Comparison of ENCODE assay signal across 8 cellular contexts in the genomic region with DNA sequence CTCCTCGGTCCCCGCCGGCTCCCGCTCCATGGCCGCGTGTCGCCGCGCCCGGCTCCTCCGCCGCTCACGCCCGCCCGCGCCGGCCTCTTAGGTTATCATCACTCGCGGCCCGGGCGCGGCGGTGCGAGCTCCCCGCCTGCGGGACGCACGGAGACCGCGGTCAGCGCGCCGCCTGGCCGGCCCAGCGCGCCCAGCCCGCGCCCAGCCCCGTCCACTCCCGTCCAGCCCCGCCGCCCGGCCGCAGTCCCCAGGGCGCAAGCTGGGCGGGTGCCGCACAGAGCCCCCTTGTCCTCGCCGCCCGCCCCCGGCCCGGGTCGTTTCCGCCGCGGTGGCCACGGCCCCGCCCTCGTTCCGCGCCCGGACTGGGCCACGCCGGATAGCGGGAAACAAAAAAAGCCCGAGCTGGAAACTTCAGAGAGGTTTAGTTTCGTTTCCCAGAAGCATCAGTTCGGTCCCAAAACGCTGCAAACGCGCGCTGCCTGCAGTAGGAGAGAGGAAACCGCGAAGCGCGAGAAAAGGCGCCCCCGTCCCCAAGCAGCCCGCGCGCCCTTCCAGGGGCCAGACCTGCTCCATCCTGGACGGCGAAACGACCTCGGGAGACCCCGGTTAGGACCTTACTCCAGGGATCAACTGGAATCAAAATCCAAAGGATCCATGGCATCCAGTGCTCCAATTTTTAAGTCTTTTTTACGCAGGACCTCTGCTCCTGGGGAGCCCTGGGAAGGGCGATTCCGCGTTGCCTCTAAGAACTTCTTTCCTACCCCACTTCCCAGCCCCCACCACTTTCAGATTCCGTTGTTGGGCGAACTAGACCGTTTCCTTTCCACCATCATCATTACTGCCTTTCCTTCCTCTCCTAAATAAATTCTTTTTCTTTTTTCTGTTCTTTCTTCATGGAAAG. TPM values are rescaled to one million over a fixed set of nuclear protein-coding genes. Genes with fewer than 3 reads are reported as not detected.
DNase-seq lines count a peak whose midpoint lies in the region; ATAC-seq and TF ChIP-seq lines count a peak whose summit lies in the region.

A gene with protein sequence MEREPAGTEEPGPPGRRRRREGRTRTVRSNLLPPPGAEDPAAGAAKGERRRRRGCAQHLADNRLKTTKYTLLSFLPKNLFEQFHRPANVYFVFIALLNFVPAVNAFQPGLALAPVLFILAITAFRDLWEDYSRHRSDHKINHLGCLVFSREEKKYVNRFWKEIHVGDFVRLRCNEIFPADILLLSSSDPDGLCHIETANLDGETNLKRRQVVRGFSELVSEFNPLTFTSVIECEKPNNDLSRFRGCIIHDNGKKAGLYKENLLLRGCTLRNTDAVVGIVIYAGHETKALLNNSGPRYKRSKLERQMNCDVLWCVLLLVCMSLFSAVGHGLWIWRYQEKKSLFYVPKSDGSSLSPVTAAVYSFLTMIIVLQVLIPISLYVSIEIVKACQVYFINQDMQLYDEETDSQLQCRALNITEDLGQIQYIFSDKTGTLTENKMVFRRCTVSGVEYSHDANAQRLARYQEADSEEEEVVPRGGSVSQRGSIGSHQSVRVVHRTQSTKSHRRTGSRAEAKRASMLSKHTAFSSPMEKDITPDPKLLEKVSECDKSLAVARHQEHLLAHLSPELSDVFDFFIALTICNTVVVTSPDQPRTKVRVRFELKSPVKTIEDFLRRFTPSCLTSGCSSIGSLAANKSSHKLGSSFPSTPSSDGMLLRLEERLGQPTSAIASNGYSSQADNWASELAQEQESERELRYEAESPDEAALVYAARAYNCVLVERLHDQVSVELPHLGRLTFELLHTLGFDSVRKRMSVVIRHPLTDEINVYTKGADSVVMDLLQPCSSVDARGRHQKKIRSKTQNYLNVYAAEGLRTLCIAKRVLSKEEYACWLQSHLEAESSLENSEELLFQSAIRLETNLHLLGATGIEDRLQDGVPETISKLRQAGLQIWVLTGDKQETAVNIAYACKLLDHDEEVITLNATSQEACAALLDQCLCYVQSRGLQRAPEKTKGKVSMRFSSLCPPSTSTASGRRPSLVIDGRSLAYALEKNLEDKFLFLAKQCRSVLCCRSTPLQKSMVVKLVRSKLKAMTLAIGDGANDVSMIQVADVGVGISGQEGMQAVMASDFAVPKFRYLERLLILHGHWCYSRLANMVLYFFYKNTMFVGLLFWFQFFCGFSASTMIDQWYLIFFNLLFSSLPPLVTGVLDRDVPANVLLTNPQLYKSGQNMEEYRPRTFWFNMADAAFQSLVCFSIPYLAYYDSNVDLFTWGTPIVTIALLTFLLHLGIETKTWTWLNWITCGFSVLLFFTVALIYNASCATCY (N-terminal part only) (minus strand): TSS at position 261 of the 901 bp plus-strand sequence. CDS start 231 bp downstream, at position 30.

- peak within 1 kb of the TSS; percentile 94 for H3K4me3 Mint-ChIP-seq in activated T-cell treated with anti-CD3 and anti-CD28 coated beads, Interleukin-2, amount 50 U/mL, for 4 hours

- no peak for TF ChIP-seq CTCF in foreskin fibroblast (IDR thresholded peaks at IDR 0.05; ENCODE audit: low read depth, low read length)
- no peak for TF ChIP-seq CTCF in omental fat pad (IDR thresholded peaks at IDR 0.05)

- peaks cover 2% of the 10 kb centered on the region for H3K27me3 Mint-ChIP-seq in activated T-cell treated with anti-CD3 and anti-CD28 coated beads, Interleukin-2, amount 50 U/mL, for 4 hours (ENCODE audit: low read depth)

- H3K9me3 Mint-ChIP-seq in activated T-cell treated with anti-CD3 and anti-CD28 coated beads, Interleukin-2, amount 50 U/mL, for 4 hours = no peaks in the 10 kb centered on the region

- ATAC-seq in activated T-cell treated with anti-CD3 and anti-CD28 coated beads, Interleukin-2, amount 50 U/mL, for 4 hours = peak; percentile 9 to 22
- peak; percentile 49 for ATAC-seq in omental fat pad (ENCODE audit: low FRiP score)
- no peak for ATAC-seq in HG02884 (IDR thresholded peaks at IDR 0.05; ENCODE audit: unreplicated experiment)
- ATAC-seq in GM21381 (IDR thresholded peaks at IDR 0.05; ENCODE audit: unreplicated experiment) = no peak

- peak; percentile 52 for DNase-seq in KBM-7
- DNase-seq in activated T-cell treated with anti-CD3 and anti-CD28 coated beads, Interleukin-2, amount 50 U/mL, for 4 hours = peak; percentile 44
- DNase-seq in foreskin fibroblast = peak; percentile 45 to 72
- DNase-seq in omental fat pad (ENCODE audit: low spot score) = no peak
- no peak for DNase-seq in cortex of kidney (lab: John Stamatoyannopoulos, UW)
- DNase-seq in NCI-H446 treated with DMSO at 0.1 percent for 48 hours (lab: John Stamatoyannopoulos, UW) = no peak

- H3K4me1 Mint-ChIP-seq in activated T-cell treated with anti-CD3 and anti-CD28 coated beads, Interleukin-2, amount 50 U/mL, for 4 hours (ENCODE audit: low read depth) = peaks cover 40% of the 10 kb centered on the region

- peaks cover 9% of the 10 kb centered on the region for H3K36me3 Mint-ChIP-seq in activated T-cell treated with anti-CD3 and anti-CD28 coated beads, Interleukin-2, amount 50 U/mL, for 4 hours (ENCODE audit: insufficient read depth)

- H3K4me3 ChIP-seq in foreskin fibroblast (ENCODE audit: low read depth in 1 of 2, low read length in 2 of 2) = peak within 1 kb of the TSS; percentile 73 to 78

- in situ Hi-C loops in KBM-7 (cut with MboI; ENCODE audit: low pct_unique_long_range_greater_than_20kb, low sequenced_read_pairs) = no loop called here

RNA-seq across cellular contexts. Expression of the gene that starts here (rescaled TPM):
- total RNA-seq in activated T-cell treated with anti-CD3 and anti-CD28 coated beads, Interleukin-2, amount 50 U/mL, for 4 hours = 10 to 100 TPM; 27.0 to 31.6 (median 31.3) TPM
- total RNA-seq in omental fat pad = 10 to 100 TPM in 3 of 4 donors, 1 to 10 TPM in 1; 8.4 to 19.3 (median 16.5) TPM

Comparison
In these comparisons a context has a peak if more than half of its experiments do, and no peak if none do; other contexts are left out.
1. DNase-seq: peak in KBM-7 (single experiment), activated T-cell treated with anti-CD3 and anti-CD28 coated beads, Interleukin-2, amount 50 U/mL, for 4 hours (single experiment) and foreskin fibroblast (2 of 2); none in omental fat pad (single experiment), cortex of kidney (single experiment) and NCI-H446 treated with DMSO at 0.1 percent for 48 hours (single experiment).
2. ATAC-seq: peak in activated T-cell treated with anti-CD3 and anti-CD28 coated beads, Interleukin-2, amount 50 U/mL, for 4 hours (2 of 2) and omental fat pad (single experiment); none in HG02884 (single experiment) and GM21381 (single experiment).